Comparison of ENCODE assay signal across 1 cellular context in genomic region chr19:39398297-39398864, GRCh38.
A peak's percentile ranks its signal among the peaks of the same experiment; 100 is the strongest.
TF ChIP-seq lines count a peak whose summit lies in the region.

No MANE protein-coding gene starts in this region.

TF ChIP-seq in GM12878, 131 proteins besides CTCF, POLR2A, EP300 and RAD21:
- TF ChIP-seq IKZF1 (conservative IDR thresholded peaks at IDR 0.05): peak; percentile 82
- TF ChIP-seq BACH1 (IDR thresholded peaks at IDR 0.05; ENCODE audit: borderline replicate concordance): 0 out of 2 replicates have a peak, but pooled peaks have one; percentile 38
- TF ChIP-seq, protein P1, sequence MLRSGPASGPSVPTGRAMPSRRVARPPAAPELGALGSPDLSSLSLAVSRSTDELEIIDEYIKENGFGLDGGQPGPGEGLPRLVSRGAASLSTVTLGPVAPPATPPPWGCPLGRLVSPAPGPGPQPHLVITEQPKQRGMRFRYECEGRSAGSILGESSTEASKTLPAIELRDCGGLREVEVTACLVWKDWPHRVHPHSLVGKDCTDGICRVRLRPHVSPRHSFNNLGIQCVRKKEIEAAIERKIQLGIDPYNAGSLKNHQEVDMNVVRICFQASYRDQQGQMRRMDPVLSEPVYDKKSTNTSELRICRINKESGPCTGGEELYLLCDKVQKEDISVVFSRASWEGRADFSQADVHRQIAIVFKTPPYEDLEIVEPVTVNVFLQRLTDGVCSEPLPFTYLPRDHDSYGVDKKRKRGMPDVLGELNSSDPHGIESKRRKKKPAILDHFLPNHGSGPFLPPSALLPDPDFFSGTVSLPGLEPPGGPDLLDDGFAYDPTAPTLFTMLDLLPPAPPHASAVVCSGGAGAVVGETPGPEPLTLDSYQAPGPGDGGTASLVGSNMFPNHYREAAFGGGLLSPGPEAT (IDR thresholded peaks at IDR 0.05; ENCODE audit: low read depth): peak; percentile 30; the same call in 1 of the 2 replicates
- 0 out of 2 replicates have a peak, but pooled peaks have one; percentile 31 for TF ChIP-seq JUNB (IDR thresholded peaks at IDR 0.05)
- 0 out of 2 replicates have a peak, but pooled peaks have one; percentile 18 for TF ChIP-seq TCF3 (IDR thresholded peaks at IDR 0.05; ENCODE audit: borderline replicate concordance, insufficient read depth, low read depth, low read length)
- peak in 1 of 2 experiments; percentile 48; a peak in 1 of 4 replicates for TF ChIP-seq BHLHE40 (IDR thresholded peaks at IDR 0.05; ENCODE audit: borderline replicate concordance in 1 of 2, low read depth in 2 of 2, low read length in 1 of 2)
- peak; percentile 70; the same call in 1 of the 2 replicates for TF ChIP-seq TCF12 (IDR thresholded peaks at IDR 0.05; ENCODE audit: low read depth, low read length)
- TF ChIP-seq MEF2B (IDR thresholded peaks at IDR 0.05; ENCODE audit: partially characterized antibody, poor library complexity, severe bottlenecking): peak; percentile 35
- 0 out of 2 replicates have a peak, but pooled peaks have one; percentile 7 for TF ChIP-seq IRF4 (IDR thresholded peaks at IDR 0.05; ENCODE audit: low read depth, low read length)
- TF ChIP-seq E4F1 (IDR thresholded peaks at IDR 0.05; ENCODE audit: borderline replicate concordance, partially characterized antibody): no peak
- peak; percentile 35; the same call in 1 of the 2 replicates for TF ChIP-seq NKRF (conservative IDR thresholded peaks at IDR 0.05)
- TF ChIP-seq POLR2AphosphoS5 (IDR thresholded peaks at IDR 0.05; ENCODE audit: low read length): peak; percentile 27; the same call in 1 of the 2 replicates
- peak; percentile 32 for TF ChIP-seq BCL3 (IDR thresholded peaks at IDR 0.05; ENCODE audit: borderline replicate concordance, insufficient read depth, low read depth, low read length, poor library complexity, severe bottlenecking)
- TF ChIP-seq DPF2 (IDR thresholded peaks at IDR 0.05): peak; percentile 71
- no peak for TF ChIP-seq ZNF24 (IDR thresholded peaks at IDR 0.05)
- peak; percentile 73 for TF ChIP-seq EED (IDR thresholded peaks at IDR 0.05; ENCODE audit: low read depth)
- no peak for TF ChIP-seq CHD2 (IDR thresholded peaks at IDR 0.05; ENCODE audit: borderline replicate concordance, low read depth, low read length)
- TF ChIP-seq USF2 (IDR thresholded peaks at IDR 0.05; ENCODE audit: borderline replicate concordance, low read depth, low read length): no peak
- no peak for TF ChIP-seq NFYA (IDR thresholded peaks at IDR 0.05; ENCODE audit: borderline replicate concordance, low read depth, low read length)
- peak; percentile 50 to 75; a peak in 3 of 4 replicates for TF ChIP-seq IKZF2 (IDR thresholded peaks at IDR 0.05)
- peak; percentile 80 for TF ChIP-seq SPI1 (IDR thresholded peaks at IDR 0.05; ENCODE audit: borderline replicate concordance, insufficient read depth, low read depth, low read length)
- TF ChIP-seq MEF2A (IDR thresholded peaks at IDR 0.05; ENCODE audit: insufficient read depth, low read depth, low read length): 0 out of 2 replicates have a peak, but pooled peaks have one; percentile 60
- 0 out of 2 replicates have a peak, but pooled peaks have one; percentile 45 for TF ChIP-seq ZNF687 (IDR thresholded peaks at IDR 0.05)
- TF ChIP-seq CBFB (IDR thresholded peaks at IDR 0.05; ENCODE audit: low read depth): 0 out of 2 replicates have a peak, but pooled peaks have one; percentile 26
- TF ChIP-seq HCFC1 (IDR thresholded peaks at IDR 0.05; ENCODE audit: low read length): no peak
